ENCODE assay signal across 18 cellular contexts in the genomic region with DNA sequence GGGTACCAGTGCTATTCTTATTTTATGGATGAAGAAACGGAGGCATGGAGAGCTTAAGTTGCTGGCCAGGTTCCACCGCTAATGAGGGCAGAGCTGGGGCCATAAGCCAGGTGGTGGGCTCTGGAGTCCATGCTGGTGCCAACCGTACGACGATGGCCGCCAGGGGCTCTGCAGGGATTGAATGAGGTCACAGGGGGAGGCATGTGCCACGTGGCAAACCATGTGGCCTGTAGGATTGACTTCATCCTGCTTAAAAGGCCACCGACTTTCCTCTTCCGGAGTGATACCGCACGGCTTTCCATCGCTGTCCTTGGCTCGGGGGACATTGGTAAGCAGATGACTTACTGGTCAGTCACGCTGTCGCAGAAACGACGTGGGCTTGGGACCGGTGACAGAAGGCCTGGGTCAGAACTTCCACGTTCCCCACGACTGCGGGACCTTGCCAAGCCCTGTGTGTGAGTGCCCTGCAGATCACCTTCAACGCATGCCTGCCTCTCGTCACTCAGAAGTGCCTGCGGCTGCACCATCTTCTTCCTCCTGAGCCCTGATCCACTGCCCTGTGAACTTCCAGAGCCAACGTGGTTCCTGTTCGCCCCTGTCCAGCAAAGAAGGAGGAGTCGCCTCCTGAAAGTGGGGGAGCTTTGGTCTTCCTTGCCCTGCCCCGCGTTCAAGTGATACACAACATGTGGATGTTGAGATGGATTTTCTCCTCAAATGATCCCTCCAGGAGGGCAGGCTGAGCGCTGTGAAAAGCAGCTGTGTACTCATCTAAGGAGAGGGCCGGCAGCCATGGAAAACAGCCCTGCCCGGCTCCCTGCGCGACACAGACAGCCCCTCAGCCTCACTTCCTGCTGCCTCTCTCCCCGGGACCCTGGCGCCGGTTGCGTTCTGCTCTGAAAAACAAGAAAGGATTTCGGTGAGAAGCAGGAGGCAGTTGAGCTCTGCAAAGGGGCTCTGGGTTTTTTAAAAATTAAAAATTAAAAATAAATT.
"Had no signal": no experiment of that assay in that cellular context is flagged by ENCODE, and none has a peak within 500 bp of the region (broad histone marks: within the 10 kb centered on the region; RNA-seq: fewer than 3 reads in every experiment).

No MANE protein-coding gene starts in this region.

- H3K4me3 ChIP-seq: skin epidermis, thyroid gland had no signal

- H3K4me1 ChIP-seq: parathyroid adenoma, thyroid gland had no signal

- H3K27me3 Mint-ChIP-seq: activated CD8-positive, alpha-beta memory T cell treated with anti-CD3 and anti-CD28 coated beads, Interleukin-2, amount 10 ng/mL, durations not matched to agents 7 days and 5 days; activated naive CD8-positive, alpha-beta T cell had no signal

- H3K36me3 Mint-ChIP-seq: activated CD8-positive, alpha-beta memory T cell treated with anti-CD3 and anti-CD28 coated beads, Interleukin-2, amount 10 ng/mL, durations not matched to agents 7 days and 5 days; activated naive CD8-positive, alpha-beta T cell had no signal

- H3K27ac Mint-ChIP-seq: activated CD8-positive, alpha-beta memory T cell treated with anti-CD3 and anti-CD28 coated beads, Interleukin-2, amount 10 ng/mL, durations not matched to agents 7 days and 5 days; activated naive CD8-positive, alpha-beta T cell; brain had no signal

- H3K4me1 Mint-ChIP-seq: activated CD8-positive, alpha-beta memory T cell treated with anti-CD3 and anti-CD28 coated beads, Interleukin-2, amount 10 ng/mL, durations not matched to agents 7 days and 5 days; brain had no signal

- DNase-seq: activated CD4-positive, alpha-beta T cell treated with anti-CD3 and anti-CD28 coated beads, Interleukin-2, amount 50 U/mL, for 4 hours; activated CD4-positive, CD25-positive, alpha-beta regulatory T cell treated with anti-CD3 and anti-CD28 coated beads, Interleukin-2, amount 50 U/mL, for 72 hours; activated CD8-positive, alpha-beta memory T cell treated with anti-CD3 and anti-CD28 coated beads, Interleukin-2, amount 10 ng/mL, durations not matched to agents 7 days and 5 days; activated gamma-delta T cell; activated T-cell treated with anti-CD3 and anti-CD28 coated beads, Interleukin-2, amount 50 U/mL, for 1 hour; amniotic stem cell; cerebellar nuclear complex; dermis blood vessel endothelial cell; foreskin melanocyte; T-helper 1 cell; T1000; thyroid gland had no signal

- ATAC-seq: activated CD8-positive, alpha-beta memory T cell treated with anti-CD3 and anti-CD28 coated beads, Interleukin-2, amount 10 ng/mL, durations not matched to agents 7 days and 5 days; SK-N-SH treated with all-trans-retinoic acid at 6 μM for 48 hours had no signal

- H3K36me3 ChIP-seq: thyroid gland had no signal

- H3K9me3 ChIP-seq: thyroid gland had no signal

- H3K27me3 ChIP-seq: thyroid gland had no signal

- H3K27ac ChIP-seq: epithelial cell of prostate, parathyroid adenoma, skin epidermis, thyroid gland had no signal

- H3K4me3 Mint-ChIP-seq: activated CD8-positive, alpha-beta memory T cell treated with anti-CD3 and anti-CD28 coated beads, Interleukin-2, amount 10 ng/mL, durations not matched to agents 7 days and 5 days; activated naive CD8-positive, alpha-beta T cell; brain had no signal
